ENCODE assay signal across 25 cellular contexts in the genomic region with DNA sequence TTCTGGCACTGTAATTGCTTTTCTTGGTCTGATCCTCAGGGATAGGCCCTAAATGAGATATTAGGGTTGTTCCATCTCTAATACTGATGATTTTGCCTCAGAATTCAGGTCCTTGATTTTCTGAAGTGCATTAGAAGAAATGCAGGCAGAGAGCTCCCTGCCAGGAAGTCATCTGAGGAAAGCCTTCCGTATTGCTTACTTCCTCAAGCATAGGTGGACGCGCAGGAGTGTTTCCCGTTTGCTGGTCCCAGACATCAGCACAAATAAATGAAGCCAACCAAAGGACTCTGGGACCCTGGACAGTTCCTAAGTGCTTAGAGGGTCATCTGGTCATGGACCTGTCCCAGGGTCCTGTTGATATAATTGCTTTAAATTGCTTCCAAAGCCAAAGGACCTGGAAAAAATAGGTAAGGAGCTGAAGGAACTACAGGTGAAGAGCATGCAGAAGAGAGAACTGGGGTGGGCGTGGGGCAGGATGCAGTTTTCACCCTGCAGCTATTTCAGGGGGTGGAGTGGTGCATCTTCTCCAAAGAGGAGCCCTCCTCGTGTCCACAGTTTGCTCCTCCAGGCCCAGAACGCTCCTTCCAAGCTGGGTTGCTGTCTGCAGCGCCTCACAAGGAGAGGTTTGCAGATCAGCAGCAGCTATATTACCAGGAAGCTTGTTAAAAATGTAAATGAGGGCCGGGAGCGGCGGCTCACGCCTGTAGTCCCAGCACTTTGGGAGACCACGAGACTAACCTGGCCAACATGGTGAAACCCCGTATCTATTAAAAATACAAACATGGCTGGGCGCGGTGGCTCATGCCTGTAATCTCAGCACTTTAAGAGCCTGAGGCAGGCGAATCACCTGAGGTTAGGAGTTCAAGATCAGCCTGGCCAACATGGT. TPM values are rescaled to one million over a fixed set of nuclear protein-coding genes. Genes with fewer than 3 reads are reported as not detected.
A peak's percentile ranks its signal among the peaks of the same experiment; 100 is the strongest.
DNase-seq lines count a peak whose midpoint lies in the region; ATAC-seq, FAIRE-seq and TF ChIP-seq lines count a peak whose summit lies in the region.
"Had no signal": no experiment of that assay in that cellular context is flagged by ENCODE, and none has a peak within 500 bp of the region (broad histone marks: within the 10 kb centered on the region; RNA-seq: fewer than 3 reads in every experiment).

No MANE protein-coding gene starts in this region.

- no peak for FAIRE-seq in K562 (lab: Jason Lieb, UNC)
- FAIRE-seq: GM12878, H1 had no signal

- peaks cover 5% of the 10 kb centered on the region for H3K4me1 Mint-ChIP-seq in neural crest cell
- peaks cover 23% of the 10 kb centered on the region for H3K4me1 Mint-ChIP-seq in endothelial cell (ENCODE audit: unreplicated experiment)
- H3K4me1 Mint-ChIP-seq: CD14-positive monocyte; CD4-positive, alpha-beta memory T cell had no signal

- no peak for TF ChIP-seq EP300 in SK-N-SH (IDR thresholded peaks at IDR 0.05; ENCODE audit: borderline replicate concordance in 1 of 2, low read depth in 1 of 2, low read length in 1 of 2)
- no peak for TF ChIP-seq EP300 in K562 (IDR thresholded peaks at IDR 0.05; ENCODE audit: low read length)

- H3K9me3 Mint-ChIP-seq in neural crest cell, result no peaks in the 10 kb centered on the region
- no peaks in the 10 kb centered on the region for H3K9me3 Mint-ChIP-seq in endothelial cell (ENCODE audit: unreplicated experiment)
- H3K9me3 Mint-ChIP-seq: CD14-positive monocyte; CD4-positive, alpha-beta memory T cell; H9 had no signal

- no peaks in the 10 kb centered on the region for H3K9me2 ChIP-seq in SK-N-SH

- no peak for ATAC-seq in SK-N-SH treated with all-trans-retinoic acid at 6 μM for 48 hours
- ATAC-seq in K562, result no peak
- no peak for ATAC-seq in HG03565 (IDR thresholded peaks at IDR 0.05; ENCODE audit: unreplicated experiment)
- ATAC-seq: GM12878 had no signal

- POLR2A ChIA-PET in SK-N-SH (lab: Yijun Ruan, JAX), result no interaction called here
- POLR2A ChIA-PET in K562 (lab: Yijun Ruan, JAX), result interaction anchor here (0.6 to 1.3 kb wide), 4 partner anchors 9 to 87 kb away, joined by 3 to 5 read pairs (median 3); no protein-coding TSS in a partner anchor

- BruUV-seq in K562 (replicated peaks; lab: Mats Ljungman, UMichigan), result no TSS peak

- CTCF ChIA-PET in SK-N-SH (lab: Yijun Ruan, JAX) (interaction anchor here (0.7 to 1.9 kb wide), 4 partner anchors 12 to 107 kb away, joined by 3 to 4 read pairs (median 3); no protein-coding TSS in a partner anchor), K562 (lab: Yijun Ruan, JAX; ENCODE audit: low intra/inter-chr PET ratio) (no interaction called here)

- H3F3A ChIP-seq in SK-N-SH (replicated peaks; ENCODE audit: insufficient read depth), result no peaks in the 10 kb centered on the region

- H3K27me3 ChIP-seq in SK-N-SH (ENCODE audit: insufficient read depth) (no peaks in the 10 kb centered on the region; the same call in 1 of the 2 replicates), K562 (ENCODE audit: control insufficient read depth in 2 of 2, insufficient read depth in 2 of 2, low read length in 2 of 2) (peaks cover 35 to 49% of the 10 kb centered on the region in 2 experiments)
- H3K27me3 ChIP-seq: BLaER1 had no signal

- H3K79me2 ChIP-seq in SK-N-SH (ENCODE audit: insufficient read depth), result no peaks in the 10 kb centered on the region
- no peaks in the 10 kb centered on the region for H3K79me2 ChIP-seq in K562 (ENCODE audit: control insufficient read depth, insufficient read depth, low read length)

- 68% methylated on average over 15 of the region's 17 CpGs for WGBS in SK-N-SH (ENCODE audit: low lambda C conversion rate)
- WGBS in K562 (ENCODE audit: insufficient coverage, low coverage, missing lambda C conversion rate), result 3% methylated on average over 17 of the region's 17 CpGs

- no peak overlapping the region for H3K27ac ChIP-seq in SK-N-SH (ENCODE audit: low read depth in 2 of 2, low read length in 1 of 2)
- no peak overlapping the region for H3K27ac ChIP-seq in K562 (ENCODE audit: extremely low read depth, low read depth, low read length)
- H3K27ac ChIP-seq: BLaER1, HL-60 had no signal

- intact Hi-C loops in K562 (cut with micrococcal nuclease), result no loop called here

- TF ChIP-seq CTCF in SK-N-SH (IDR thresholded peaks at IDR 0.05), result no peak
- no peak for TF ChIP-seq CTCF in K562 (IDR thresholded peaks at IDR 0.05 in 2 of 3, conservative IDR thresholded peaks at IDR 0.05 in 1 of 3; ENCODE audit: insufficient read depth in 2 of 3, low read depth in 1 of 3, low read length in 3 of 3)
- TF ChIP-seq CTCF in neural crest cell (conservative IDR thresholded peaks at IDR 0.05), result no peak
- no peak for TF ChIP-seq CTCF in endothelial cell (IDR thresholded peaks at IDR 0.05; ENCODE audit: unreplicated experiment)

- TF ChIP-seq POLR2A in K562 (conservative IDR thresholded peaks at IDR 0.05), result no peak

- H3K27me3 Mint-ChIP-seq in neural crest cell (ENCODE audit: low read depth), result peaks cover 5% of the 10 kb centered on the region
- H3K27me3 Mint-ChIP-seq in endothelial cell (ENCODE audit: unreplicated experiment), result peaks cover 2% of the 10 kb centered on the region

- H3K9ac ChIP-seq in SK-N-SH (no peak overlapping the region), K562 (ENCODE audit: insufficient read depth in 1 of 2, low read depth in 2 of 2, low read length in 2 of 2) (no peak overlapping the region)
- H3K9ac ChIP-seq: BLaER1 had no signal

- H3K4me2 ChIP-seq in SK-N-SH (no peak overlapping the region), K562 (ENCODE audit: insufficient read depth, low read length) (no peak overlapping the region)
- H3K4me2 ChIP-seq: BLaER1 had no signal

- in situ Hi-C loops in K562 (cut with MboI), result no loop called here

- H3K4me3 Mint-ChIP-seq in neural crest cell, result no peak overlapping the region
- H3K4me3 Mint-ChIP-seq in endothelial cell (ENCODE audit: unreplicated experiment), result no peak overlapping the region
- H3K4me3 Mint-ChIP-seq: CD14-positive monocyte; CD4-positive, alpha-beta memory T cell; H9 had no signal

- H2AFZ ChIP-seq in SK-N-SH (ENCODE audit: low read depth), result no peak overlapping the region
- H2AFZ ChIP-seq in K562 (ENCODE audit: low read depth, low read length), result no peak overlapping the region

- H3K4me3 ChIP-seq in SK-N-SH (ENCODE audit: low read depth in 2 of 2, low read length in 1 of 2) (no peak overlapping the region), K562 (no peak overlapping the region)
- H3K4me3 ChIP-seq: BLaER1, GM12878 had no signal

- TF ChIP-seq RAD21 in SK-N-SH (IDR thresholded peaks at IDR 0.05; ENCODE audit: low read length), result no peak
- no peak for TF ChIP-seq RAD21 in K562 (CRISPR knock-in tag; conservative IDR thresholded peaks at IDR 0.05 in 1 of 2, IDR thresholded peaks at IDR 0.05 in 1 of 2)

- H4K20me1 ChIP-seq in SK-N-SH (ENCODE audit: insufficient read depth), result no peaks in the 10 kb centered on the region
- H4K20me1 ChIP-seq in K562 (replicated peaks; ENCODE audit: control insufficient read depth, insufficient read depth, low read length), result peaks cover 8% of the 10 kb centered on the region; the same call in 1 of the 2 replicates
- H4K20me1 ChIP-seq: BLaER1 had no signal

- peaks cover 0 to 23% of the 10 kb centered on the region in 2 experiments; a peak in 2 of 4 replicates for H3K4me1 ChIP-seq in SK-N-SH (ENCODE audit: control insufficient read depth in 1 of 2, insufficient read depth in 2 of 2, low read depth in 1 of 2, low read length in 1 of 2)
- H3K4me1 ChIP-seq in K562 (replicated peaks in 1 of 2; ENCODE audit: control insufficient read depth in 2 of 2, insufficient read depth in 2 of 2, low read length in 2 of 2), result no peaks in the 10 kb centered on the region; a peak in 1 of 5 replicates

- H3K9me3 ChIP-seq in SK-N-SH (no peaks in the 10 kb centered on the region), K562 (replicated peaks; ENCODE audit: control insufficient read depth, insufficient read depth, low read depth, low read length) (no peaks in the 10 kb centered on the region)
- H3K9me3 ChIP-seq: BLaER1 had no signal

- no peaks in the 10 kb centered on the region for H3K9me1 ChIP-seq in K562 (ENCODE audit: control insufficient read depth, insufficient read depth, low read length)

- no peaks in the 10 kb centered on the region for H3K36me3 ChIP-seq in SK-N-SH (replicated peaks in 1 of 2; ENCODE audit: control insufficient read depth in 1 of 2, insufficient read depth in 2 of 2, low read length in 1 of 2)
- H3K36me3 ChIP-seq in K562 (ENCODE audit: control insufficient read depth, insufficient read depth, low read length), result no peaks in the 10 kb centered on the region
- H3K36me3 ChIP-seq: BLaER1 had no signal

- H3K36me3 Mint-ChIP-seq in neural crest cell (ENCODE audit: low read depth) (no peaks in the 10 kb centered on the region), endothelial cell (ENCODE audit: low read depth, unreplicated experiment) (no peaks in the 10 kb centered on the region)
- H3K36me3 Mint-ChIP-seq: CD14-positive monocyte; CD4-positive, alpha-beta memory T cell had no signal

- no peak for DNase-seq in SK-N-SH
- no peak for DNase-seq in K562 (ENCODE audit: extremely low read depth in 1 of 4, low spot score in 3 of 4)
- DNase-seq in neural crest cell (ENCODE audit: low read depth, low spot score), result no peak
- no peak for DNase-seq in endothelial cell (ENCODE audit: low spot score)
- no peak for DNase-seq in foreskin melanocyte
- DNase-seq: 8988T; Calu3; CD4-positive, alpha-beta memory T cell; DMS 273 treated with DMSO at 0.1 percent for 48 hours; DMS53; DND-41; EL; H9; IMR-90 had no signal

- peak overlapping the region; percentile 52 for H3K27ac Mint-ChIP-seq in neural crest cell (ENCODE audit: unreplicated experiment)
- H3K27ac Mint-ChIP-seq in endothelial cell (ENCODE audit: unreplicated experiment), result no peak overlapping the region
- H3K27ac Mint-ChIP-seq: CD14-positive monocyte; CD4-positive, alpha-beta memory T cell; H9 had no signal

RNA-seq across cellular contexts. Expression of gene FRMPD1, which starts 25.2 kb away (rescaled TPM):
- polyA plus RNA-seq in SK-N-SH (2012; rRNA removed) (not detected in 2 replicates), K562 (2011; rRNA removed) (not detected in 2 replicates), K562 (2014; fragmentation: Illumina TruSeq; extraction: Trizol) (not detected in 2 replicates), K562 (2014; fragmentation: Nextera tagmentation; extraction: Ambion mirVana) (not detected), K562 (2014; rRNA removed) (not detected in 2 replicates)
- 0.01 TPM in 1 of 2 replicates, not detected in the other for polyA plus RNA-seq in SK-N-SH (2012; cell fraction: cytosol; rRNA removed)
- polyA plus RNA-seq in SK-N-SH (2012; cell fraction: nucleus; rRNA removed), result not detected in 2 replicates
- not detected in 2 replicates for total RNA-seq in K562 (2011; cell fraction: chromatin; rRNA removed; ENCODE audit: low replicate concordance)
- total RNA-seq in K562 (2011; cell fraction: nucleolus; rRNA removed), result not detected in 2 replicates
- total RNA-seq in K562 (2011; cell fraction: nucleoplasm; rRNA removed), result not detected in 2 replicates
- total RNA-seq in K562 (2014; rRNA removed) (not detected in 2 replicates), K562 (2014; rRNA removed; fragmentation: Illumina TruSeq; extraction: Trizol) (not detected in 2 replicates), K562 (2015; rRNA removed; fragmentation: Illumina TruSeq; extraction: Trizol) (not detected in 2 replicates), K562 (2021) (not detected in 2 replicates), neural crest cell (0.11 and 0.19 TPM in 2 replicates), endothelial cell (ENCODE audit: unreplicated experiment) (0.08 TPM)
- not detected in 2 replicates for polyA plus RNA-seq in K562 (2011; cell fraction: cytosol; rRNA removed)
- polyA plus RNA-seq in K562 (2011; cell fraction: nucleus; rRNA removed), result not detected in 2 replicates
- polyA plus RNA-seq in K562 (2012), result not detected in 2 replicates
- polyA minus RNA-seq in K562 (2011; rRNA and poly(A)+ RNA removed), result not detected in 2 replicates
- polyA minus RNA-seq in K562 (2011; cell fraction: cytosol; rRNA and poly(A)+ RNA removed), result not detected in 2 replicates
- polyA minus RNA-seq in K562 (2011; cell fraction: nucleus; rRNA and poly(A)+ RNA removed), result not detected in 2 replicates
- total RNA-seq: A673; Calu3; CD4-positive, alpha-beta memory T cell; G401; HT1080; IMR-90 had no signal
- polyA plus RNA-seq: AG04450; CD14-positive monocyte; CD4-positive, alpha-beta memory T cell; IMR-90 had no signal

RNA-seq across cellular contexts. Expression of gene TOMM5, which starts 33.1 kb away (rescaled TPM):
- polyA plus RNA-seq in SK-N-SH (2012; rRNA removed), result 215 and 255 TPM in 2 replicates
- polyA plus RNA-seq in SK-N-SH (2012; cell fraction: cytosol; rRNA removed), result 285 and 368 TPM in 2 replicates
- 62.1 and 68.8 TPM in 2 replicates for polyA plus RNA-seq in SK-N-SH (2012; cell fraction: nucleus; rRNA removed)
- 113 and 166 TPM in 2 replicates for total RNA-seq in K562 (2011; cell fraction: chromatin; rRNA removed; ENCODE audit: low replicate concordance)
- total RNA-seq in K562 (2011; cell fraction: nucleolus; rRNA removed), result 109 and 111 TPM in 2 replicates
- 160 and 203 TPM in 2 replicates for total RNA-seq in K562 (2011; cell fraction: nucleoplasm; rRNA removed)
- 486 and 497 TPM in 2 replicates for total RNA-seq in K562 (2014; rRNA removed)
- total RNA-seq in K562 (2014; rRNA removed; fragmentation: Illumina TruSeq; extraction: Trizol), result 432 and 435 TPM in 2 replicates
- total RNA-seq in K562 (2015; rRNA removed; fragmentation: Illumina TruSeq; extraction: Trizol), result 507 and 545 TPM in 2 replicates
- 262 and 298 TPM in 2 replicates for total RNA-seq in K562 (2021)
- 324 and 496 TPM in 2 replicates for polyA plus RNA-seq in K562 (2011; rRNA removed)
- polyA plus RNA-seq in K562 (2011; cell fraction: cytosol; rRNA removed), result 234 and 249 TPM in 2 replicates
- 147 and 154 TPM in 2 replicates for polyA plus RNA-seq in K562 (2011; cell fraction: nucleus; rRNA removed)
- polyA plus RNA-seq in K562 (2012), result 170 and 540 TPM in 2 replicates
- 415 and 463 TPM in 2 replicates for polyA plus RNA-seq in K562 (2014; fragmentation: Illumina TruSeq; extraction: Trizol)
- 1,000 to 10,000 TPM; 1,739 to 1,742 TPM for polyA plus RNA-seq in K562 (2014; fragmentation: Nextera tagmentation; extraction: Ambion mirVana)
- polyA plus RNA-seq in K562 (2014; rRNA removed), result 636 and 716 TPM in 2 replicates
- 175 and 198 TPM in 2 replicates for polyA minus RNA-seq in K562 (2011; rRNA and poly(A)+ RNA removed)
- polyA minus RNA-seq in K562 (2011; cell fraction: cytosol; rRNA and poly(A)+ RNA removed), result 111 and 115 TPM in 2 replicates
- 84.0 and 132 TPM in 2 replicates for polyA minus RNA-seq in K562 (2011; cell fraction: nucleus; rRNA and poly(A)+ RNA removed)
- 155 and 159 TPM in 2 replicates for total RNA-seq in neural crest cell
- 52.5 TPM for total RNA-seq in endothelial cell (ENCODE audit: unreplicated experiment)

RNA-seq across cellular contexts. Expression of gene FBXO10, which starts 49.3 kb away (rescaled TPM):
- polyA plus RNA-seq in SK-N-SH (2012; rRNA removed) (10.1 and 12.8 TPM in 2 replicates), K562 (2011; rRNA removed) (9.9 and 16.4 TPM in 2 replicates), K562 (2014; fragmentation: Illumina TruSeq; extraction: Trizol) (8.8 and 9.6 TPM in 2 replicates), K562 (2014; fragmentation: Nextera tagmentation; extraction: Ambion mirVana) (1 to 10 TPM in 1 of 2 experiments, under 1 TPM in 1; 0.84 to 1.4 TPM), K562 (2014; rRNA removed) (7.5 and 8.1 TPM in 2 replicates)
- polyA plus RNA-seq in SK-N-SH (2012; cell fraction: cytosol; rRNA removed), result 5.0 and 7.8 TPM in 2 replicates
- polyA plus RNA-seq in SK-N-SH (2012; cell fraction: nucleus; rRNA removed), result 26.3 and 29.4 TPM in 2 replicates
- total RNA-seq in K562 (2011; cell fraction: chromatin; rRNA removed; ENCODE audit: low replicate concordance), result 20.5 and 28.7 TPM in 2 replicates
- 16.5 and 18.0 TPM in 2 replicates for total RNA-seq in K562 (2011; cell fraction: nucleolus; rRNA removed)
- 18.5 and 20.4 TPM in 2 replicates for total RNA-seq in K562 (2011; cell fraction: nucleoplasm; rRNA removed)
- total RNA-seq in K562 (2014; rRNA removed) (5.4 and 8.2 TPM in 2 replicates), K562 (2014; rRNA removed; fragmentation: Illumina TruSeq; extraction: Trizol) (5.0 and 6.0 TPM in 2 replicates), K562 (2015; rRNA removed; fragmentation: Illumina TruSeq; extraction: Trizol) (5.8 and 5.9 TPM in 2 replicates), K562 (2021) (8.8 and 9.0 TPM in 2 replicates), neural crest cell (24.8 and 25.6 TPM in 2 replicates), endothelial cell (ENCODE audit: unreplicated experiment) (24.2 TPM)
- 12.5 and 16.9 TPM in 2 replicates for polyA plus RNA-seq in K562 (2011; cell fraction: cytosol; rRNA removed)
- polyA plus RNA-seq in K562 (2011; cell fraction: nucleus; rRNA removed), result 23.8 and 24.9 TPM in 2 replicates
- 7.7 and 8.2 TPM in 2 replicates for polyA plus RNA-seq in K562 (2012)
- polyA minus RNA-seq in K562 (2011; rRNA and poly(A)+ RNA removed), result 15.5 and 17.2 TPM in 2 replicates
- 6.4 and 10.2 TPM in 2 replicates for polyA minus RNA-seq in K562 (2011; cell fraction: cytosol; rRNA and poly(A)+ RNA removed)
- polyA minus RNA-seq in K562 (2011; cell fraction: nucleus; rRNA and poly(A)+ RNA removed), result 8.8 and 11.0 TPM in 2 replicates

Comparison
In these comparisons a context has a peak if more than half of its experiments do, and no peak if none do; other contexts are left out.
1. Of the 27 proteins assayed by ChIP-seq in both K562 and SK-N-SH: peak only in K562: none; only in SK-N-SH: REST; in both: none; in neither: 26.